In genomic region chrX:121782544-121782943, GRCh38 we compare ENCODE assay signal across 29 cellular contexts.
"Had no signal": no experiment of that assay in that cellular context is flagged by ENCODE, and none has a peak within 500 bp of the region (broad histone marks: within the 10 kb centered on the region; RNA-seq: fewer than 3 reads in every experiment).

No MANE protein-coding gene starts in this region.

- H3K36me3 ChIP-seq: adrenal gland, esophagus squamous epithelium, gastroesophageal sphincter, heart right ventricle, WERI-Rb-1 had no signal

- H3K4me3 ChIP-seq: adrenal gland, body of pancreas, esophagus squamous epithelium, gastroesophageal sphincter, heart right ventricle had no signal

- H3K27me3 ChIP-seq: adrenal gland, body of pancreas, esophagus squamous epithelium, gastroesophageal sphincter, heart right ventricle had no signal

- H3K9me3 ChIP-seq: adrenal gland, body of pancreas, esophagus squamous epithelium, gastroesophageal sphincter had no signal

- H3K4me1 ChIP-seq: adrenal gland, body of pancreas, esophagus squamous epithelium, gastroesophageal sphincter, heart right ventricle had no signal

- DNase-seq: activated B cell treated with CpG ODN at 0.5 μM for 24 hours; activated CD4-positive, alpha-beta T cell treated with anti-CD3 and anti-CD28 coated beads for 48 hours; activated CD4-positive, alpha-beta T cell treated with anti-CD3 and anti-CD28 coated beads, Interleukin-2, amount 50 U/mL, for 1 hour; activated CD4-positive, alpha-beta T cell treated with anti-CD3 and anti-CD28 coated beads, Interleukin-2, amount 50 U/mL, for 48 hours; activated CD8-positive, alpha-beta memory T cell treated with anti-CD3 and anti-CD28 coated beads for 24 hours; activated CD8-positive, alpha-beta T cell treated with anti-CD3 and anti-CD28 coated beads for 36 hours; activated effector memory CD4-positive, alpha-beta T cell treated with anti-CD3 and anti-CD28 coated beads, Interleukin-2, amount 50 U/mL, for 16 hours; activated naive CD4-positive, alpha-beta T cell treated with anti-CD3 and anti-CD28 coated beads for 36 hours; activated naive CD8-positive, alpha-beta T cell treated with anti-CD3 and anti-CD28 coated beads for 36 hours; activated naive CD8-positive, alpha-beta T cell treated with anti-CD3 and anti-CD28 coated beads, Interleukin-2, amount 50 U/mL, for 24 hours; activated T-cell treated with anti-CD3 and anti-CD28 coated beads, Interleukin-2, amount 50 U/mL, for 1 hour; activated T-cell treated with anti-CD3 and anti-CD28 coated beads, Interleukin-2, amount 50 U/mL, for 48 hours; adrenal gland; amygdala; aorta; body of pancreas; caudate nucleus; cortex of kidney; dermis blood vessel endothelial cell; effector CD4-positive, alpha-beta T cell; effector memory CD8-positive, alpha-beta T cell; esophagus squamous epithelium; foreskin melanocyte; heart right ventricle; T1000; WERI-Rb-1 had no signal

- H3K27ac ChIP-seq: adrenal gland, body of pancreas, epithelial cell of prostate, esophagus squamous epithelium, gastroesophageal sphincter, heart right ventricle, WERI-Rb-1 had no signal

- ATAC-seq: activated CD4-positive, CD25-positive, alpha-beta regulatory T cell treated with anti-CD3 and anti-CD28 coated beads, Interleukin-2, amount 50 U/mL, for 24 hours; activated CD8-positive, alpha-beta T cell treated with anti-CD3 and anti-CD28 coated beads for 36 hours; activated naive CD8-positive, alpha-beta T cell treated with anti-CD3 and anti-CD28 coated beads, Interleukin-2, amount 50 U/mL, for 24 hours; body of pancreas; effector memory CD8-positive, alpha-beta T cell; gastroesophageal sphincter; heart right ventricle had no signal
